Comparison of ENCODE assay signal across 8 cellular contexts in genomic region chr14:105313381-105314286, GRCh38. TPM values are rescaled to one million over a fixed set of nuclear protein-coding genes. Genes with fewer than 3 reads are reported as not detected.
DNase-seq lines count a peak whose midpoint lies in the region; ATAC-seq and TF ChIP-seq lines count a peak whose summit lies in the region.

No MANE protein-coding gene starts in this region.

- no TSS peak for BruUV-seq in Caco-2 (replicated peaks; lab: Mats Ljungman, UMichigan)

- H3K9me3 ChIP-seq in Caco-2 = no peaks in the 10 kb centered on the region
- no peaks in the 10 kb centered on the region for H3K9me3 ChIP-seq in hepatocyte (ENCODE audit: low read depth)

- H3K36me3 ChIP-seq in Caco-2 (ENCODE audit: control insufficient read depth, insufficient read depth, low read length) = no peaks in the 10 kb centered on the region
- no peaks in the 10 kb centered on the region for H3K36me3 ChIP-seq in hepatocyte (replicated peaks; ENCODE audit: insufficient read depth, low read depth)

- H3K4me2 ChIP-seq in hepatocyte = peak overlapping the region; percentile 99

- H3K27me3 Mint-ChIP-seq in Caco-2 (ENCODE audit: insufficient read depth, unreplicated experiment) = no peaks in the 10 kb centered on the region

- peak overlapping the region; percentile 96 for H2AFZ ChIP-seq in hepatocyte

- POLR2A ChIA-PET in Caco-2 (lab: Charles Lee) = interaction anchor here (0.6 to 2.1 kb wide), 5 partner anchors 13 to 1098 kb away, joined by 3 to 30 read pairs (median 3); partner anchors contain the start of genes BRF1 and BTBD6

- H3K4me1 ChIP-seq in Caco-2 = no peaks in the 10 kb centered on the region; the same call in 1 of the 2 replicates
- peaks cover 24% of the 10 kb centered on the region for H3K4me1 ChIP-seq in hepatocyte (ENCODE audit: insufficient read depth)

- peak overlapping the region; percentile 73 for H3K4me3 Mint-ChIP-seq in Caco-2 (ENCODE audit: unreplicated experiment)

- H4K20me1 ChIP-seq in hepatocyte (ENCODE audit: insufficient read depth, poor library complexity, severe bottlenecking) = peaks cover 30% of the 10 kb centered on the region

- WGBS in adipose tissue, 3 donors = 14 to 19% (median 14%) methylated on average over 43 to 48 of the region's 48 CpGs
- 31% methylated on average over 36 of the region's 48 CpGs for WGBS in hepatocyte (ENCODE audit: low lambda C conversion rate, missing lambda C conversion rate)

- CTCF ChIA-PET in Caco-2 (lab: Charles Lee) = interaction anchor here (0.9 to 2.1 kb wide), 4 partner anchors 13 to 167 kb away, joined by 5 to 9 read pairs (median 6); partner anchors contain the start of gene BRF1

- intact Hi-C loops in Caco-2 (cut with micrococcal nuclease; ENCODE audit: unreplicated experiment) = no loop called here

- peak; percentile 13 for ATAC-seq in GM21737 (IDR thresholded peaks at IDR 0.05; ENCODE audit: unreplicated experiment)

- H3K9me3 Mint-ChIP-seq in Caco-2 (ENCODE audit: unreplicated experiment) = no peaks in the 10 kb centered on the region

- peak overlapping the region; percentile 77 for H3K27ac ChIP-seq in adipose tissue (ENCODE audit: low read depth, low read length)
- H3K27ac ChIP-seq in hepatocyte = peak overlapping the region; percentile 98
- H3K27ac ChIP-seq in skin epidermis = peak overlapping the region; percentile 58 to 98 (median 90)

- TF ChIP-seq CTCF in Caco-2 (IDR thresholded peaks at IDR 0.05; ENCODE audit: insufficient read depth in 1 of 2, low read depth in 1 of 2, low read length in 1 of 2, severe bottlenecking in 1 of 2, unreplicated experiment in 1 of 2) (no peak), hepatocyte (IDR thresholded peaks at IDR 0.05; ENCODE audit: poor library complexity) (no peak)

- H3K36me3 Mint-ChIP-seq in Caco-2 (ENCODE audit: insufficient read depth, unreplicated experiment) = peaks cover 8% of the 10 kb centered on the region

- DNase-seq in Caco-2 (peak in 1 of 2 experiments; percentile 46), NCI-H1092 treated with DMSO at 0.1 percent for 48 hours (lab: John Stamatoyannopoulos, UW) (peak; percentile 17), hepatocyte (ENCODE audit: low spot score) (peak; percentile 62), pons (ENCODE audit: low spot score) (no peak), DMS114 treated with DMSO at 0.1 percent for 48 hours (lab: John Stamatoyannopoulos, UW; ENCODE audit: unreplicated experiment) (no peak)

- H3K79me2 ChIP-seq in hepatocyte = peaks cover 36% of the 10 kb centered on the region

- H3K27me3 ChIP-seq in Caco-2 (replicated peaks; ENCODE audit: control insufficient read depth, insufficient read depth, low read length) (no peaks in the 10 kb centered on the region), hepatocyte (no peaks in the 10 kb centered on the region)

- no peaks in the 10 kb centered on the region for H3K9me2 ChIP-seq in hepatocyte (replicated peaks; ENCODE audit: insufficient read depth)

- peak overlapping the region; percentile 86 for H3K4me3 ChIP-seq in Caco-2 (ENCODE audit: low read depth, low read length)
- H3K4me3 ChIP-seq in hepatocyte = peak overlapping the region; percentile 93
- peak overlapping the region; percentile 48 to 70 (median 65) for H3K4me3 ChIP-seq in skin epidermis

- H3K4me1 Mint-ChIP-seq in Caco-2 (ENCODE audit: low read depth, unreplicated experiment) = no peaks in the 10 kb centered on the region

- peak overlapping the region; percentile 69 for H3K27ac Mint-ChIP-seq in Caco-2 (ENCODE audit: unreplicated experiment)

RNA-seq across cellular contexts. Expression of gene PACS2, which starts 0.9 kb away (rescaled TPM):
- total RNA-seq in Caco-2 (2022) (58.1 and 60.0 TPM in 2 replicates), hepatocyte (31.9 and 41.1 TPM in 2 replicates)
- polyA plus RNA-seq in adipose tissue (10 to 100 TPM; 40.6 to 82.1 (median 56.0) TPM), hepatocyte (53.1 and 54.5 TPM in 2 replicates)

RNA-seq across cellular contexts. Expression of gene BRF1, which starts 12.8 kb away (rescaled TPM):
- 41.6 and 43.6 TPM in 2 replicates for total RNA-seq in Caco-2 (2022)
- polyA plus RNA-seq in adipose tissue = 10 to 100 TPM; 16.8 to 20.4 (median 17.8) TPM
- 21.1 and 35.9 TPM in 2 replicates for total RNA-seq in hepatocyte
- polyA plus RNA-seq in hepatocyte = 23.6 and 27.3 TPM in 2 replicates

Comparison
In these comparisons a context has a peak if more than half of its experiments do, and no peak if none do; other contexts are left out.
1. DNase-seq: peak in NCI-H1092 treated with DMSO at 0.1 percent for 48 hours (single experiment) and hepatocyte (single experiment); none in pons (single experiment) and DMS114 treated with DMSO at 0.1 percent for 48 hours (single experiment).
2. Peak in every context shown above with its lines, with median percentiles within 50 percentile points of each other: H3K4me3 ChIP-seq and H3K27ac ChIP-seq.